2 cellular contexts compared by ENCODE assay signal in the genomic region with DNA sequence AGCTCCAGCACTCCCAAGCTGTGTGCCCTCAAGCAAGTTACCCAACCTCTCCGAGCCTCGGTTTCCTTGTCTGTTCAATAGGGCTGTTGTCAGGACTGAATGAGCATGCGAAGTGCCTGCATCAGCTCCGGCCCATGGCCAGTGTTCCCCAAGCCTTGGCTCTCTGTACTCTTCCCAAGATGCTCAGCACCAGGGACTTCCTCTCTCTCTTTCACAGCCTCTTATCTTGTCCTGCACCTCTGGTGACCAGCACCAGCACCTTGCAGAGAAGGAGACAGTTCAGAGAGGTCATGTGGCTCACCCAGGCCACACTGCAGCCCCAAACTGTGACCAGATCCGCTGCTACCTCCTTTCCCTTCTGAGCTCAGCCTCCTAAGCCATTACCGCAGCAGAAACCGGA.
TF ChIP-seq lines count a peak whose summit lies in the region.

No MANE protein-coding gene starts in this region.

TF ChIP-seq in IMR-90, 13 proteins besides CTCF, POLR2A, EP300 and RAD21:
- TF ChIP-seq, protein P1, sequence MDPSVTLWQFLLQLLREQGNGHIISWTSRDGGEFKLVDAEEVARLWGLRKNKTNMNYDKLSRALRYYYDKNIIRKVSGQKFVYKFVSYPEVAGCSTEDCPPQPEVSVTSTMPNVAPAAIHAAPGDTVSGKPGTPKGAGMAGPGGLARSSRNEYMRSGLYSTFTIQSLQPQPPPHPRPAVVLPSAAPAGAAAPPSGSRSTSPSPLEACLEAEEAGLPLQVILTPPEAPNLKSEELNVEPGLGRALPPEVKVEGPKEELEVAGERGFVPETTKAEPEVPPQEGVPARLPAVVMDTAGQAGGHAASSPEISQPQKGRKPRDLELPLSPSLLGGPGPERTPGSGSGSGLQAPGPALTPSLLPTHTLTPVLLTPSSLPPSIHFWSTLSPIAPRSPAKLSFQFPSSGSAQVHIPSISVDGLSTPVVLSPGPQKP (IDR thresholded peaks at IDR 0.05; ENCODE audit: borderline replicate concordance, low read depth, low read length) = no peak
- TF ChIP-seq RCOR1 (IDR thresholded peaks at IDR 0.05; ENCODE audit: insufficient replicate concordance, low read length) (no peak), MAZ (IDR thresholded peaks at IDR 0.05; ENCODE audit: borderline replicate concordance, low read depth, low read length) (no peak), RFX5 (IDR thresholded peaks at IDR 0.05; ENCODE audit: low read depth, low read length) (no peak), MXI1 (IDR thresholded peaks at IDR 0.05; ENCODE audit: borderline replicate concordance, low read depth, low read length) (no peak), CHD1 (IDR thresholded peaks at IDR 0.05; ENCODE audit: low read depth, low read length) (no peak), SMC3 (IDR thresholded peaks at IDR 0.05; ENCODE audit: low read depth, low read length) (no peak), MAFK (IDR thresholded peaks at IDR 0.05; ENCODE audit: low read depth, low read length) (no peak), FOS (IDR thresholded peaks at IDR 0.05; ENCODE audit: low read depth, low read length) (no peak), BHLHE40 (IDR thresholded peaks at IDR 0.05; ENCODE audit: low read depth, low read length) (no peak), NFE2L2 (IDR thresholded peaks at IDR 0.05; ENCODE audit: low read depth, low read length) (no peak)
- TF ChIP-seq, protein P2, sequence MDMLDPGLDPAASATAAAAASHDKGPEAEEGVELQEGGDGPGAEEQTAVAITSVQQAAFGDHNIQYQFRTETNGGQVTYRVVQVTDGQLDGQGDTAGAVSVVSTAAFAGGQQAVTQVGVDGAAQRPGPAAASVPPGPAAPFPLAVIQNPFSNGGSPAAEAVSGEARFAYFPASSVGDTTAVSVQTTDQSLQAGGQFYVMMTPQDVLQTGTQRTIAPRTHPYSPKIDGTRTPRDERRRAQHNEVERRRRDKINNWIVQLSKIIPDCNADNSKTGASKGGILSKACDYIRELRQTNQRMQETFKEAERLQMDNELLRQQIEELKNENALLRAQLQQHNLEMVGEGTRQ (IDR thresholded peaks at IDR 0.05; ENCODE audit: low read depth, low read length) = no peak

TF ChIP-seq in H1, 55 proteins besides CTCF, POLR2A, EP300 and RAD21:
- no peak for TF ChIP-seq CREB1 (IDR thresholded peaks at IDR 0.05)
TF ChIP-seq in H1: peak in this region for 0.
